In genomic region chr2:135783416-135783815, GRCh38 we compare ENCODE assay signal across 27 cellular contexts. TPM values are rescaled to one million over a fixed set of nuclear protein-coding genes. Genes with fewer than 3 reads are reported as not detected.
DNase-seq lines count a peak whose midpoint lies in the region; ATAC-seq, FAIRE-seq and TF ChIP-seq lines count a peak whose summit lies in the region.
"Had no signal": no experiment of that assay in that cellular context is flagged by ENCODE, and none has a peak within 500 bp of the region (broad histone marks: within the 10 kb centered on the region; RNA-seq: fewer than 3 reads in every experiment).

No MANE protein-coding gene starts in this region.

- peak overlapping the region; percentile 32 to 52 for H3K27ac Mint-ChIP-seq in natural killer cell
- no peak overlapping the region for H3K27ac Mint-ChIP-seq in natural killer cell treated with Interleukin-12 subunit alpha and Interleukin-12 subunit beta and Interleukin-15 and Interleukin-18, amount 100 ng/mL, for 72 hours

- RAD21 ChIA-PET in GM12878 (lab: Charles Lee; ENCODE audit: unreplicated experiment): interaction anchor here (0.7 to 1.2 kb wide), 2 partner anchors 14 to 601 kb away, joined by 3 read pairs; no protein-coding TSS in a partner anchor

- DNase-seq in natural killer cell (no peak), GM12878 (ENCODE audit: low read depth, low spot score) (no peak), thyroid gland (no peak), COR-L47 (lab: John Stamatoyannopoulos, UW) (no peak)
- DNase-seq in natural killer cell treated with Interleukin-12 subunit alpha and Interleukin-12 subunit beta and Interleukin-15 and Interleukin-18, amount 100 ng/mL, for 72 hours (ENCODE audit: low spot score): no peak
- DNase-seq in activated naive CD4-positive, alpha-beta T cell (lab: John Stamatoyannopoulos, UW): no peak
- DNase-seq: activated CD4-positive, alpha-beta T cell treated with anti-CD3 and anti-CD28 coated beads for 4 hours; activated T-cell treated with anti-CD3 and anti-CD28 coated beads, Interleukin-2, amount 50 U/mL, for 4 hours; body of pancreas; CD4-positive, alpha-beta memory T cell; GOT3; NCI-H1105; NCI-H187 treated with DMSO at 0.1 percent for 48 hours; retina; stimulated activated CD4-positive, alpha-beta T cell treated with anti-CD3 and anti-CD28 coated beads, Interleukin-2, amount 100 ng/mL, for 24 hours; T-helper 9 cell; trophoblast cell had no signal

- no peaks in the 10 kb centered on the region for H3K9me3 Mint-ChIP-seq in natural killer cell
- no peaks in the 10 kb centered on the region for H3K9me3 Mint-ChIP-seq in natural killer cell treated with Interleukin-12 subunit alpha and Interleukin-12 subunit beta and Interleukin-15 and Interleukin-18, amount 100 ng/mL, for 72 hours
- H3K9me3 Mint-ChIP-seq: activated T-cell treated with anti-CD3 and anti-CD28 coated beads, Interleukin-2, amount 50 U/mL, for 4 hours; CD4-positive, alpha-beta memory T cell had no signal

- H3K27me3 ChIP-seq in GM12878 (replicated peaks in 1 of 2; ENCODE audit: control insufficient read depth in 2 of 2, insufficient read depth in 2 of 2, low read length in 1 of 2) (no peaks in the 10 kb centered on the region), thyroid gland (no peaks in the 10 kb centered on the region)
- H3K27me3 ChIP-seq: body of pancreas had no signal

- CTCF ChIA-PET in GM12878 (lab: Yijun Ruan, JAX): interaction anchor here (1.2 to 4.8 kb wide), 3 partner anchors 9 to 601 kb away, joined by 3 to 40 read pairs (median 5); no protein-coding TSS in a partner anchor

- intact Hi-C loops in natural killer cell (cut with micrococcal nuclease): no loop called here
- intact Hi-C loops in GM12878 (cut with micrococcal nuclease; ENCODE audit: unreplicated experiment): no loop called here
- intact Hi-C loops in thyroid gland (cut with DNase I): no loop called here

- H3K27ac ChIP-seq in GM12878 (ENCODE audit: control insufficient read depth, insufficient read depth) (no peak overlapping the region), thyroid gland (no peak overlapping the region)
- H3K27ac ChIP-seq: body of pancreas, VCaP had no signal

- no peaks in the 10 kb centered on the region for H3K79me2 ChIP-seq in GM12878 (ENCODE audit: control insufficient read depth, insufficient read depth, low read length)

- no peaks in the 10 kb centered on the region for H3K4me1 Mint-ChIP-seq in natural killer cell
- H3K4me1 Mint-ChIP-seq in natural killer cell treated with Interleukin-12 subunit alpha and Interleukin-12 subunit beta and Interleukin-15 and Interleukin-18, amount 100 ng/mL, for 72 hours (ENCODE audit: low read depth in 2 of 2): no peaks in the 10 kb centered on the region
- H3K4me1 Mint-ChIP-seq: nephron had no signal

- no peak overlapping the region for H3K4me3 Mint-ChIP-seq in natural killer cell
- no peak overlapping the region for H3K4me3 Mint-ChIP-seq in natural killer cell treated with Interleukin-12 subunit alpha and Interleukin-12 subunit beta and Interleukin-15 and Interleukin-18, amount 100 ng/mL, for 72 hours
- H3K4me3 Mint-ChIP-seq: activated T-cell treated with anti-CD3 and anti-CD28 coated beads, Interleukin-2, amount 50 U/mL, for 4 hours; CD4-positive, alpha-beta memory T cell; nephron had no signal

- TF ChIP-seq CTCF in natural killer cell (IDR thresholded peaks at IDR 0.05): no peak
- TF ChIP-seq CTCF in GM12878 (IDR thresholded peaks at IDR 0.05 in 2 of 3, conservative IDR thresholded peaks at IDR 0.05 in 1 of 3; ENCODE audit: control insufficient read depth in 2 of 3, extremely low read depth in 1 of 3, insufficient read depth in 1 of 3, low read depth in 3 of 3, low read length in 3 of 3): no peak
- TF ChIP-seq CTCF in thyroid gland (IDR thresholded peaks at IDR 0.05): no peak

- no peaks in the 10 kb centered on the region for H4K20me1 ChIP-seq in GM12878 (ENCODE audit: control insufficient read depth, insufficient read depth)

- POLR2A ChIA-PET in GM12878 (lab: Charles Lee): no interaction called here

- H3K4me2 ChIP-seq in GM12878 (ENCODE audit: control insufficient read depth, insufficient read depth): no peak overlapping the region
- H3K4me2 ChIP-seq: smooth muscle cell had no signal

- no peak overlapping the region for H2AFZ ChIP-seq in GM12878 (ENCODE audit: control insufficient read depth, low read depth, low read length)

- TF ChIP-seq POLR2A in GM12878 (IDR thresholded peaks at IDR 0.05; ENCODE audit: low read depth, low read length) (no peak), thyroid gland (IDR thresholded peaks at IDR 0.05) (no peak)

- no peaks in the 10 kb centered on the region for H3K27me3 Mint-ChIP-seq in natural killer cell (ENCODE audit: low read depth in 2 of 2)
- H3K27me3 Mint-ChIP-seq in natural killer cell treated with Interleukin-12 subunit alpha and Interleukin-12 subunit beta and Interleukin-15 and Interleukin-18, amount 100 ng/mL, for 72 hours: no peaks in the 10 kb centered on the region
- H3K27me3 Mint-ChIP-seq: CD4-positive, alpha-beta memory T cell had no signal

- H3K36me3 Mint-ChIP-seq in natural killer cell: peaks cover 13% of the 10 kb centered on the region
- peaks cover 43% of the 10 kb centered on the region for H3K36me3 Mint-ChIP-seq in natural killer cell treated with Interleukin-12 subunit alpha and Interleukin-12 subunit beta and Interleukin-15 and Interleukin-18, amount 100 ng/mL, for 72 hours

- H3K4me3 ChIP-seq in GM12878 (no peak overlapping the region), thyroid gland (replicated peaks in 1 of 3) (no peak overlapping the region)
- H3K4me3 ChIP-seq: body of pancreas, smooth muscle cell had no signal

- no peak for ATAC-seq in natural killer cell
- no peak for ATAC-seq in natural killer cell treated with Interleukin-12 subunit alpha and Interleukin-12 subunit beta and Interleukin-15 and Interleukin-18, amount 100 ng/mL, for 72 hours
- peak; percentile 49 for ATAC-seq in HG03432 (IDR thresholded peaks at IDR 0.05; ENCODE audit: unreplicated experiment)
- peak; percentile 64 for ATAC-seq in GM12878
- no peak for ATAC-seq in GM21423 (IDR thresholded peaks at IDR 0.05; ENCODE audit: unreplicated experiment)
- ATAC-seq: activated T-cell treated with anti-CD3 and anti-CD28 coated beads, Interleukin-2, amount 50 U/mL, for 4 hours; body of pancreas had no signal

- SMC1A ChIA-PET in GM12878 (lab: Charles Lee; ENCODE audit: uncharacterized antibody, unreplicated experiment): interaction anchor here (1.1 to 2.8 kb wide), 5 partner anchors 9 to 40 kb away, joined by 3 to 14 read pairs (median 4); no protein-coding TSS in a partner anchor

- 42% methylated on average over 3 of the region's 3 CpGs for WGBS in GM12878 (ENCODE audit: insufficient coverage, insufficient replicate concordance, low lambda C conversion rate, missing lambda C conversion rate)
- WGBS in thyroid gland, 2 donors: 81 to 83% methylated on average over 3 of the region's 3 CpGs

- H3K36me3 ChIP-seq in GM12878 (ENCODE audit: control insufficient read depth in 2 of 2, insufficient read depth in 2 of 2, low read length in 1 of 2) (peaks cover 4 to 47% of the 10 kb centered on the region in 2 experiments), thyroid gland (peaks cover 52 to 67% of the 10 kb centered on the region in 2 donors)

- H3K9me3 ChIP-seq in GM12878 (replicated peaks; ENCODE audit: control insufficient read depth, insufficient read depth, low read length) (no peaks in the 10 kb centered on the region; the same call in 1 of the 3 replicates), thyroid gland (no peaks in the 10 kb centered on the region)
- H3K9me3 ChIP-seq: body of pancreas had no signal

- in situ Hi-C loops in GM12878 (cut with MboI): no loop called here

- H3K4me1 ChIP-seq in GM12878 (ENCODE audit: control insufficient read depth, insufficient read depth, low read length): no peaks in the 10 kb centered on the region
- H3K4me1 ChIP-seq in thyroid gland: no peaks in the 10 kb centered on the region
- H3K4me1 ChIP-seq: body of pancreas had no signal

- FAIRE-seq in GM12878 (lab: Jason Lieb, UNC): no peak
- FAIRE-seq: G401.6, GM18507, islet of Langerhans had no signal

- TF ChIP-seq EP300 in GM12878 (IDR thresholded peaks at IDR 0.05; ENCODE audit: borderline replicate concordance in 1 of 2, control insufficient read depth in 1 of 2, low read depth in 2 of 2, low read length in 2 of 2): no peak

- H3K9ac ChIP-seq in GM12878 (ENCODE audit: control insufficient read depth, insufficient read depth, low read length): no peak overlapping the region

- TF ChIP-seq RAD21 in GM12878 (IDR thresholded peaks at IDR 0.05; ENCODE audit: insufficient read depth, low read depth, low read length): no peak

- no TSS peak for BruUV-seq in GM12878 (replicated peaks; lab: Mats Ljungman, UMichigan)

RNA-seq across cellular contexts. Expression of gene UBXN4, which starts 41.8 kb away (rescaled TPM):
- total RNA-seq in natural killer cell (100 to 1,000 TPM; 129 to 153 (median 150) TPM), GM12878 (2014; rRNA removed) (53.8 and 62.9 TPM in 2 replicates), GM12878 (2014; rRNA removed; fragmentation: Illumina TruSeq; extraction: Trizol) (62.3 and 63.7 TPM in 2 replicates), GM12878 (2021) (66.0 and 67.4 TPM in 2 replicates), thyroid gland (100 to 1,000 TPM in 2 of 4 donors, 10 to 100 TPM in 2; 83.6 to 134 (median 98.6) TPM)
- 100 to 1,000 TPM; 123 to 138 TPM for total RNA-seq in natural killer cell treated with Interleukin-12 subunit alpha and Interleukin-12 subunit beta and Interleukin-15 and Interleukin-18, amount 100 ng/mL, for 72 hours
- 109 and 118 TPM in 2 replicates for total RNA-seq in GM12878 (2013; cell fraction: nucleolus; rRNA removed)
- 33.8 TPM for polyA plus RNA-seq in GM12878 (2011; ENCODE audit: low read depth)
- polyA plus RNA-seq in GM12878 (2011; rRNA removed) (115 and 180 TPM in 2 replicates), GM12878 (2014; fragmentation: Illumina TruSeq; extraction: Trizol) (77.8 and 99.4 TPM in 2 replicates), GM12878 (2014; fragmentation: Nextera tagmentation; extraction: Ambion mirVana) (10 to 100 TPM; 52.6 to 79.4 TPM), GM12878 (2014; rRNA removed) (44.8 and 57.5 TPM in 2 replicates), GM12878 (2016; fragmentation: Nextera tagmentation; extraction: Ambion mirVana) (100 to 1,000 TPM; 114 to 133 TPM)
- 35.5 and 41.3 TPM in 2 replicates for polyA plus RNA-seq in GM12878 (2011; cell fraction: cytosol; rRNA removed)
- polyA plus RNA-seq in GM12878 (2011; cell fraction: nucleus; rRNA removed): 69.6 and 71.9 TPM in 2 replicates
- polyA plus RNA-seq in GM12878 (2012): 48.3 and 58.5 TPM in 2 replicates
- 57.9 and 60.8 TPM in 2 replicates for polyA minus RNA-seq in GM12878 (2011; rRNA and poly(A)+ RNA removed)
- 29.3 and 34.7 TPM in 2 replicates for polyA minus RNA-seq in GM12878 (2011; cell fraction: cytosol; rRNA and poly(A)+ RNA removed)
- 37.6 and 44.3 TPM in 2 replicates for polyA minus RNA-seq in GM12878 (2011; cell fraction: nucleus; rRNA and poly(A)+ RNA removed)

RNA-seq across cellular contexts. Expression of gene LCT, which starts 53.6 kb away (rescaled TPM):
- total RNA-seq in natural killer cell (under 1 TPM in 1 of 3 donors, not detected in 2; 0.05 TPM), GM12878 (2014; rRNA removed) (0.05 and 0.06 TPM in 2 replicates), GM12878 (2014; rRNA removed; fragmentation: Illumina TruSeq; extraction: Trizol) (0.09 and 0.14 TPM in 2 replicates), GM12878 (2021) (0.08 and 0.11 TPM in 2 replicates), thyroid gland (under 1 TPM in 1 of 4 donors, not detected in 3; 0.24 TPM)
- under 1 TPM; 0.33 to 0.50 TPM for total RNA-seq in natural killer cell treated with Interleukin-12 subunit alpha and Interleukin-12 subunit beta and Interleukin-15 and Interleukin-18, amount 100 ng/mL, for 72 hours
- 0.24 and 0.46 TPM in 2 replicates for total RNA-seq in GM12878 (2013; cell fraction: nucleolus; rRNA removed)
- not detected for polyA plus RNA-seq in GM12878 (2011; ENCODE audit: low read depth)
- polyA plus RNA-seq in GM12878 (2011; rRNA removed) (0.04 and 0.07 TPM in 2 replicates), GM12878 (2014; fragmentation: Illumina TruSeq; extraction: Trizol) (0.04 and 0.05 TPM in 2 replicates), GM12878 (2014; fragmentation: Nextera tagmentation; extraction: Ambion mirVana) (under 1 TPM in 1 of 2 experiments, not detected in 1; 0.02 TPM), GM12878 (2014; rRNA removed) (0.05 and 0.09 TPM in 2 replicates), GM12878 (2016; fragmentation: Nextera tagmentation; extraction: Ambion mirVana) (not detected)
- 0.03 and 0.07 TPM in 2 replicates for polyA plus RNA-seq in GM12878 (2011; cell fraction: cytosol; rRNA removed)
- polyA plus RNA-seq in GM12878 (2011; cell fraction: nucleus; rRNA removed): 0.15 and 0.16 TPM in 2 replicates
- 0.01 TPM in 1 of 2 replicates, not detected in the other for polyA plus RNA-seq in GM12878 (2012)
- 0.22 and 0.46 TPM in 2 replicates for polyA minus RNA-seq in GM12878 (2011; rRNA and poly(A)+ RNA removed)
- not detected in 2 replicates for polyA minus RNA-seq in GM12878 (2011; cell fraction: cytosol; rRNA and poly(A)+ RNA removed)
- polyA minus RNA-seq in GM12878 (2011; cell fraction: nucleus; rRNA and poly(A)+ RNA removed): 0.36 and 0.86 TPM in 2 replicates
- total RNA-seq: body of pancreas, M059J, osteocyte had no signal
- polyA plus RNA-seq: CD4-positive, alpha-beta memory T cell; smooth muscle cell had no signal

Comparison
In these comparisons a context has a peak if more than half of its experiments do, and no peak if none do; other contexts are left out.
1. H3K27ac Mint-ChIP-seq: peak in natural killer cell (2 of 2); none in natural killer cell treated with Interleukin-12 subunit alpha and Interleukin-12 subunit beta and Interleukin-15 and Interleukin-18, amount 100 ng/mL, for 72 hours (0 of 2).
2. ATAC-seq: peak in HG03432 (single experiment) and GM12878 (single experiment); none in natural killer cell (0 of 3), natural killer cell treated with Interleukin-12 subunit alpha and Interleukin-12 subunit beta and Interleukin-15 and Interleukin-18, amount 100 ng/mL, for 72 hours (0 of 2) and GM21423 (single experiment).